18 cellular contexts compared by ENCODE assay signal in genomic region chr20:739736-740135, GRCh38. TPM values are rescaled to one million over a fixed set of nuclear protein-coding genes. Genes with fewer than 3 reads are reported as not detected.
"Had no signal": no experiment of that assay in that cellular context is flagged by ENCODE, and none has a peak within 500 bp of the region (broad histone marks: within the 10 kb centered on the region; RNA-seq: fewer than 3 reads in every experiment).

No MANE protein-coding gene starts in this region.

- H3K9me3 ChIP-seq: ascending aorta, SJCRH30 had no signal

- H3K36me3 ChIP-seq: ascending aorta, cardiac muscle cell, MG63, SJCRH30 had no signal

- H3K4me3 ChIP-seq: ascending aorta, cardiac muscle cell, MG63, SJCRH30, SK-N-MC had no signal

- DNase-seq: activated CD4-positive, alpha-beta T cell treated with anti-CD3 and anti-CD28 coated beads, Interleukin-2, amount 50 U/mL, for 4 hours; activated naive CD4-positive, alpha-beta T cell; KG1; NCI-H1436 treated with DMSO at 0.1 percent for 48 hours; NK-92 treated with Interleukin-12 subunit alpha and Interleukin-12 subunit beta, amount 100 ng/mL, for 24 hours; T1000 had no signal

- H3K27ac ChIP-seq: ascending aorta, cardiac muscle cell, SJCRH30, SK-N-MC had no signal

- H3K27me3 ChIP-seq: ascending aorta, cardiac muscle cell, MG63, SJCRH30 had no signal

- ATAC-seq: activated T-cell treated with anti-CD3 and anti-CD28 coated beads, Interleukin-2, amount 50 U/mL, for 72 hours had no signal

- H3K4me1 ChIP-seq: ascending aorta, SJCRH30 had no signal

RNA-seq across cellular contexts. Expression of gene SLC52A3, which starts 28.6 kb away (rescaled TPM):
- total RNA-seq: activated CD4-positive, alpha-beta T cell treated with anti-CD3 and anti-CD28 coated beads, Interleukin-2, amount 10 ng/mL, durations not matched to agents 24 days and 14 days; activated CD8-positive, alpha-beta memory T cell treated with anti-CD3 and anti-CD28 coated beads for 36 hours; activated CD8-positive, alpha-beta T cell treated with anti-CD3 and anti-CD28 coated beads for 36 hours; activated T-cell treated with anti-CD3 and anti-CD28 coated beads, Interleukin-2, amount 50 U/mL, for 72 hours; activated T-helper 17 cell treated with anti-CD3 and anti-CD28 coated beads, Interleukin-2, amount 50 U/mL, for 72 hours; SJCRH30; T-helper 1 cell treated with Interleukin-12 subunit alpha and Interleukin-12 subunit beta and Interleukin-4 antibody, amounts not matched to agents 30 ng/mL and 1 ng/mL, for 36 hours; T-helper 2 cell treated with Interferon-gamma antibody and Interleukin-4, amounts not matched to agents 100 ng/mL and 5 ng/mL, for 36 hours had no signal
- polyA plus RNA-seq: cardiac muscle cell had no signal
